Comparison of ENCODE assay signal across 29 cellular contexts in genomic region chr7:23026164-23026563, GRCh38. TPM values are rescaled to one million over a fixed set of nuclear protein-coding genes. Genes with fewer than 3 reads are reported as not detected.
DNase-seq lines count a peak whose midpoint lies in the region; ATAC-seq and TF ChIP-seq lines count a peak whose summit lies in the region.
"Had no signal": no experiment of that assay in that cellular context is flagged by ENCODE, and none has a peak within 500 bp of the region (broad histone marks: within the 10 kb centered on the region; RNA-seq: fewer than 3 reads in every experiment).

No MANE protein-coding gene starts in this region.

- no peak for TF ChIP-seq CTCF in HEK293 (tag by site-specific recombination; IDR thresholded peaks at IDR 0.05)

- POLR2A ChIA-PET in HEK293 (lab: Yijun Ruan, JAX), result no interaction called here

- H3K27ac Mint-ChIP-seq in activated T-helper 1 cell treated with anti-CD3 and anti-CD28 coated beads, Interleukin-12 subunit alpha, Interleukin-12 subunit beta, Interleukin-2, Interleukin-4 antibody, amounts not matched to agents 30 ng/mL and 10 ng/mL and 1 ng/mL, durations not matched to agents 14 hours and 24 hours and 36 hours, result no peak overlapping the region
- H3K27ac Mint-ChIP-seq: activated CD8-positive, alpha-beta T cell treated with anti-CD3 and anti-CD28 coated beads for 36 hours; activated naive CD4-positive, alpha-beta T cell treated with anti-CD3 and anti-CD28 coated beads, Interleukin-2, amount 50 U/mL, for 24 hours; activated T-helper 2 cell treated with anti-CD3 and anti-CD28 coated beads, Interferon-gamma antibody, Interleukin-2, Interleukin-4, amounts not matched to agents 10 μg/mL and 5 μg/mL and 100 μg/mL, durations not matched to agents 14 hours and 24 hours and 36 hours; CD8-positive, alpha-beta T cell; natural killer cell treated with Interleukin-12 subunit alpha and Interleukin-12 subunit beta and Interleukin-15 and Interleukin-18, amount 100 ng/mL, for 72 hours; stimulated activated memory B cell treated with anti-CD40 and anti-IgM and Interleukin-4, amounts not matched to agents 10 μg/mL and 1 μg/mL and 100 μg/mL, for 72 hours; T-helper 2 cell treated with Interferon-gamma antibody and Interleukin-4, amounts not matched to agents 5 μg/mL and 100 μg/mL, for 36 hours; type B pancreatic cell had no signal

- intact Hi-C loops in aorta (cut with DNase I), result no loop called here
- intact Hi-C loops in activated T-helper 1 cell treated with anti-CD3 and anti-CD28 coated beads, Interleukin-12 subunit alpha, Interleukin-12 subunit beta, Interleukin-2, Interleukin-4 antibody, amounts not matched to agents 30 ng/mL and 10 ng/mL and 1 ng/mL, durations not matched to agents 14 hours and 24 hours and 36 hours (cut with micrococcal nuclease), result no loop called here

- no peaks in the 10 kb centered on the region for H3K36me3 Mint-ChIP-seq in activated T-helper 1 cell treated with anti-CD3 and anti-CD28 coated beads, Interleukin-12 subunit alpha, Interleukin-12 subunit beta, Interleukin-2, Interleukin-4 antibody, amounts not matched to agents 30 ng/mL and 10 ng/mL and 1 ng/mL, durations not matched to agents 14 hours and 24 hours and 36 hours (ENCODE audit: low read depth)
- H3K36me3 Mint-ChIP-seq: activated naive CD4-positive, alpha-beta T cell treated with anti-CD3 and anti-CD28 coated beads, Interleukin-2, amount 50 U/mL, for 24 hours; CD8-positive, alpha-beta T cell; natural killer cell treated with Interleukin-12 subunit alpha and Interleukin-12 subunit beta and Interleukin-15 and Interleukin-18, amount 100 ng/mL, for 72 hours; type B pancreatic cell had no signal

- H3K9me3 ChIP-seq in HEK293 (ENCODE audit: control insufficient read depth, insufficient read depth, low read depth, low read length) (no peaks in the 10 kb centered on the region), aorta (ENCODE audit: control insufficient read depth, low read length) (no peaks in the 10 kb centered on the region)
- H3K9me3 ChIP-seq: breast epithelium, heart right ventricle, lower lobe of right lung, mucosa of descending colon had no signal

- H3K36me3 ChIP-seq in HEK293 (ENCODE audit: control insufficient read depth in 2 of 2, insufficient read depth in 1 of 2, low read length in 2 of 2), result no peaks in the 10 kb centered on the region
- no peaks in the 10 kb centered on the region for H3K36me3 ChIP-seq in aorta (ENCODE audit: control insufficient read depth in 1 of 2, insufficient read depth in 2 of 2, low read length in 1 of 2)
- H3K36me3 ChIP-seq: breast epithelium, heart right ventricle, lower lobe of right lung had no signal

- 67 to 87% methylated on average over 4 of the region's 4 CpGs for WGBS in aorta, 2 donors

- H3K4me1 Mint-ChIP-seq in activated T-helper 1 cell treated with anti-CD3 and anti-CD28 coated beads, Interleukin-12 subunit alpha, Interleukin-12 subunit beta, Interleukin-2, Interleukin-4 antibody, amounts not matched to agents 30 ng/mL and 10 ng/mL and 1 ng/mL, durations not matched to agents 14 hours and 24 hours and 36 hours (ENCODE audit: low read depth), result peaks cover 19% of the 10 kb centered on the region

- CTCF ChIA-PET in HEK293 (lab: Yijun Ruan, JAX), result interaction anchor here (1.1 to 1.3 kb wide), 2 partner anchors 29 to 466 kb away, joined by 3 to 4 read pairs; no protein-coding TSS in a partner anchor

- H3K4me1 ChIP-seq in HEK293 (ENCODE audit: control insufficient read depth, insufficient read depth, low read length) (no peaks in the 10 kb centered on the region), aorta (ENCODE audit: control insufficient read depth in 1 of 2, insufficient read depth in 2 of 2, low read length in 2 of 2) (no peaks in the 10 kb centered on the region)
- H3K4me1 ChIP-seq: breast epithelium had no signal

- H3K4me3 ChIP-seq in HEK293 (ENCODE audit: low read depth, low read length) (no peak overlapping the region), aorta (ENCODE audit: low read length in 2 of 2) (no peak overlapping the region)
- H3K4me3 ChIP-seq: breast epithelium, heart right ventricle, lower lobe of right lung, mucosa of descending colon had no signal

- H3K27me3 Mint-ChIP-seq in activated T-helper 1 cell treated with anti-CD3 and anti-CD28 coated beads, Interleukin-12 subunit alpha, Interleukin-12 subunit beta, Interleukin-2, Interleukin-4 antibody, amounts not matched to agents 30 ng/mL and 10 ng/mL and 1 ng/mL, durations not matched to agents 14 hours and 24 hours and 36 hours (ENCODE audit: insufficient read depth), result peaks cover 25% of the 10 kb centered on the region
- H3K27me3 Mint-ChIP-seq: stimulated activated memory B cell treated with anti-CD40 and anti-IgM and Interleukin-4, amounts not matched to agents 10 μg/mL and 1 μg/mL and 100 μg/mL, for 72 hours had no signal

- no peaks in the 10 kb centered on the region for H3K9me3 Mint-ChIP-seq in activated T-helper 1 cell treated with anti-CD3 and anti-CD28 coated beads, Interleukin-12 subunit alpha, Interleukin-12 subunit beta, Interleukin-2, Interleukin-4 antibody, amounts not matched to agents 30 ng/mL and 10 ng/mL and 1 ng/mL, durations not matched to agents 14 hours and 24 hours and 36 hours
- H3K9me3 Mint-ChIP-seq: activated CD8-positive, alpha-beta T cell treated with anti-CD3 and anti-CD28 coated beads for 36 hours; activated naive CD4-positive, alpha-beta T cell treated with anti-CD3 and anti-CD28 coated beads, Interleukin-2, amount 50 U/mL, for 24 hours; CD8-positive, alpha-beta T cell; natural killer cell treated with Interleukin-12 subunit alpha and Interleukin-12 subunit beta and Interleukin-15 and Interleukin-18, amount 100 ng/mL, for 72 hours had no signal

- peak; percentile 32 for DNase-seq in AG08395 (ENCODE audit: low spot score)
- DNase-seq in amniotic epithelial cell (ENCODE audit: low read depth), result peak; percentile 69
- peak; percentile 85 for DNase-seq in iris pigment epithelial cell (ENCODE audit: low read depth)
- no peak for DNase-seq in aorta
- no peak for DNase-seq in activated T-helper 1 cell treated with anti-CD3 and anti-CD28 coated beads, Interleukin-12 subunit alpha, Interleukin-12 subunit beta, Interleukin-2, Interleukin-4 antibody, amounts not matched to agents 30 ng/mL and 10 ng/mL and 1 ng/mL, durations not matched to agents 14 hours and 24 hours and 36 hours (ENCODE audit: low spot score)
- no peak for DNase-seq in NCI-H2227 treated with DMSO at 0.1 percent for 48 hours (lab: John Stamatoyannopoulos, UW)
- no peak for DNase-seq in foreskin melanocyte
- DNase-seq: activated CD8-positive, alpha-beta T cell treated with anti-CD3 and anti-CD28 coated beads for 36 hours; AML-193; CD8-positive, alpha-beta T cell; effector CD4-positive, alpha-beta T cell; heart right ventricle; lower lobe of right lung; mucosa of descending colon; NCI-H1417; NCI-H2029 treated with DMSO at 0.1 percent for 48 hours; NCI-H526; PC-3; SHP77 treated with DMSO at 0.1 percent for 48 hours had no signal

- no peaks in the 10 kb centered on the region for H3K27me3 ChIP-seq in aorta (ENCODE audit: control insufficient read depth in 1 of 2, insufficient read depth in 2 of 2, low read length in 1 of 2)
- H3K27me3 ChIP-seq: breast epithelium, foreskin keratinocyte, heart right ventricle had no signal

- ATAC-seq in aorta (ENCODE audit: low FRiP score), result no peak
- ATAC-seq: activated CD8-positive, alpha-beta T cell treated with anti-CD3 and anti-CD28 coated beads for 36 hours; CD8-positive, alpha-beta T cell; foreskin keratinocyte; heart right ventricle; lower lobe of right lung; mucosa of descending colon; natural killer cell treated with Interleukin-12 subunit alpha and Interleukin-12 subunit beta and Interleukin-15 and Interleukin-18, amount 100 ng/mL, for 72 hours; PC-3; stimulated activated memory B cell treated with anti-CD40 and anti-IgM and Interleukin-4, amounts not matched to agents 10 μg/mL and 1 μg/mL and 100 μg/mL, for 72 hours had no signal

- no peak overlapping the region for H3K27ac ChIP-seq in HEK293 (ENCODE audit: extremely low read depth, low read depth, low read length)
- no peak overlapping the region for H3K27ac ChIP-seq in aorta (ENCODE audit: low read depth in 1 of 2, low read length in 2 of 2)
- H3K27ac ChIP-seq: breast epithelium, epithelial cell of prostate, foreskin keratinocyte, heart right ventricle, lower lobe of right lung had no signal

- H3K4me3 Mint-ChIP-seq in activated T-helper 1 cell treated with anti-CD3 and anti-CD28 coated beads, Interleukin-12 subunit alpha, Interleukin-12 subunit beta, Interleukin-2, Interleukin-4 antibody, amounts not matched to agents 30 ng/mL and 10 ng/mL and 1 ng/mL, durations not matched to agents 14 hours and 24 hours and 36 hours, result no peak overlapping the region
- H3K4me3 Mint-ChIP-seq: activated CD8-positive, alpha-beta T cell treated with anti-CD3 and anti-CD28 coated beads for 36 hours; activated naive CD4-positive, alpha-beta T cell treated with anti-CD3 and anti-CD28 coated beads, Interleukin-2, amount 50 U/mL, for 24 hours; CD8-positive, alpha-beta T cell; natural killer cell treated with Interleukin-12 subunit alpha and Interleukin-12 subunit beta and Interleukin-15 and Interleukin-18, amount 100 ng/mL, for 72 hours; stimulated activated memory B cell treated with anti-CD40 and anti-IgM and Interleukin-4, amounts not matched to agents 10 μg/mL and 1 μg/mL and 100 μg/mL, for 72 hours; T-helper 2 cell treated with Interferon-gamma antibody and Interleukin-4, amounts not matched to agents 5 μg/mL and 100 μg/mL, for 36 hours; type B pancreatic cell had no signal

TF ChIP-seq in HEK293, 187 proteins besides CTCF, POLR2A, EP300 and RAD21 (continues in another document):
- TF ChIP-seq ZNF623 (tag by site-specific recombination; IDR thresholded peaks at IDR 0.05) (peak; percentile 10; the same call in 1 of the 2 replicates), ZBTB17 (tag by site-specific recombination; IDR thresholded peaks at IDR 0.05) (0 out of 2 replicates have a peak, but pooled peaks have one; percentile 14)

RNA-seq across cellular contexts. Expression of gene HYCC1, which starts 12.2 kb away (rescaled TPM):
- 10 to 100 TPM; 61.1 to 69.3 TPM for total RNA-seq in aorta
- 10 to 100 TPM; 21.0 to 23.8 TPM for polyA plus RNA-seq in aorta
- 36.8 and 45.7 TPM in 2 replicates for total RNA-seq in activated T-helper 1 cell treated with anti-CD3 and anti-CD28 coated beads, Interleukin-12 subunit alpha, Interleukin-12 subunit beta, Interleukin-2, Interleukin-4 antibody, amounts not matched to agents 30 ng/mL and 10 ng/mL and 1 ng/mL, durations not matched to agents 14 hours and 24 hours and 36 hours

Comparison
In these comparisons a context has a peak if more than half of its experiments do, and no peak if none do; other contexts are left out.
1. DNase-seq: peak in AG08395 (single experiment), amniotic epithelial cell (single experiment) and iris pigment epithelial cell (single experiment); none in aorta (0 of 2), activated T-helper 1 cell treated with anti-CD3 and anti-CD28 coated beads, Interleukin-12 subunit alpha, Interleukin-12 subunit beta, Interleukin-2, Interleukin-4 antibody, amounts not matched to agents 30 ng/mL and 10 ng/mL and 1 ng/mL, durations not matched to agents 14 hours and 24 hours and 36 hours (single experiment), NCI-H2227 treated with DMSO at 0.1 percent for 48 hours (single experiment) and foreskin melanocyte (single experiment).